In genomic region chr7:12719978-12720377, GRCh38 we compare ENCODE assay signal across 2 cellular contexts.
TF ChIP-seq lines count a peak whose summit lies in the region.

No MANE protein-coding gene starts in this region.

TF ChIP-seq in HCT116, 20 proteins besides CTCF, POLR2A, EP300 and RAD21:
- no peak for TF ChIP-seq ATF3 (IDR thresholded peaks at IDR 0.05)

TF ChIP-seq in endothelial cell of umbilical vein, 7 proteins besides CTCF, POLR2A, EP300 and RAD21 (continued from another document):
- no peak for TF ChIP-seq MAX (IDR thresholded peaks at IDR 0.05; ENCODE audit: insufficient read depth, insufficient read length)
- no peak for TF ChIP-seq JUN (IDR thresholded peaks at IDR 0.05; ENCODE audit: borderline replicate concordance, insufficient read depth, insufficient read length, low read depth)
TF ChIP-seq in endothelial cell of umbilical vein: peak in this region for 0.
